ENCODE assay signal across 15 cellular contexts in the genomic region with DNA sequence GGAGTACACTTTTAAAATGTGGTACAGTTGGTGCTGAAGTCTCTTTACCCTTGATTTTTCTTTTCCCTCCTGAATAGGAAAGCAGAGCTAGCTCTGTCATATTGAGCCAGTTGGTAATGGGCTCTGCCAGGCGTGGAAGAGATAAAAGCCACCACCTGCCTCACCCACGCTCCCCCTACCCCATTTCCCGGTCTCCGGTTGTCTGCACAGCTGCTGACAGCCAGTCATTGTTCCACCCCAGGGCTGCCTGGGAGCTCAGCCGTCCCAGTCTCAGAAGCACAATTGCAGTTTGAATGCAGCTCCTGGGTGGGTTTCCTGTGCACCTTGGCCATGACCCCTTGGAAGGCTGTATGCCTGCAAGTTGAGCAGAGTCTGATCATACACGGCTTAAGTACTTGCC.
DNase-seq lines count a peak whose midpoint lies in the region; ATAC-seq and TF ChIP-seq lines count a peak whose summit lies in the region.
"Had no signal": no experiment of that assay in that cellular context is flagged by ENCODE, and none has a peak within 500 bp of the region (broad histone marks: within the 10 kb centered on the region; RNA-seq: fewer than 3 reads in every experiment).

No MANE protein-coding gene starts in this region.

- 0 out of 2 replicates have a peak, but pooled peaks cover 4% of the 10 kb centered on the region for H3K9me2 ChIP-seq in GM23338 (ENCODE audit: insufficient read depth)

- H3K27me3 ChIP-seq in GM23338 (ENCODE audit: insufficient read depth) (no peaks in the 10 kb centered on the region), neuron (ENCODE audit: insufficient read depth, low read length) (no peaks in the 10 kb centered on the region), uterus (no peaks in the 10 kb centered on the region)
- H3K27me3 ChIP-seq: sigmoid colon had no signal

- H3K27ac ChIP-seq in GM23338 (ENCODE audit: low read depth) (no peak overlapping the region), uterus (no peak overlapping the region)
- H3K27ac ChIP-seq: sigmoid colon had no signal

- H3K4me3 ChIP-seq in GM23338 (no peak overlapping the region), neuron (ENCODE audit: low read length) (no peak overlapping the region), uterus (no peak overlapping the region)
- H3K4me3 ChIP-seq: sigmoid colon had no signal

- no peak for ATAC-seq in GM23338
- no peak for ATAC-seq in activated CD8-positive, alpha-beta T cell treated with anti-CD3 and anti-CD28 coated beads for 36 hours
- ATAC-seq: activated T-cell treated with anti-CD3 and anti-CD28 coated beads, Interleukin-2, amount 50 U/mL, for 4 hours; left cardiac atrium; Panc1 had no signal

- no peaks in the 10 kb centered on the region; the same call in 2 of the 3 replicates for H3K9me3 Mint-ChIP-seq in GM23338
- H3K9me3 Mint-ChIP-seq in activated CD8-positive, alpha-beta T cell treated with anti-CD3 and anti-CD28 coated beads for 36 hours = no peaks in the 10 kb centered on the region
- H3K9me3 Mint-ChIP-seq: activated T-cell treated with anti-CD3 and anti-CD28 coated beads, Interleukin-2, amount 50 U/mL, for 4 hours had no signal

- H3K36me3 ChIP-seq in GM23338 (ENCODE audit: insufficient read depth) (no peaks in the 10 kb centered on the region), neuron (ENCODE audit: insufficient read depth, low read length) (no peaks in the 10 kb centered on the region), uterus (no peaks in the 10 kb centered on the region)
- H3K36me3 ChIP-seq: sigmoid colon had no signal

- H3K4me3 Mint-ChIP-seq in GM23338 = no peak overlapping the region
- H3K4me3 Mint-ChIP-seq in activated CD8-positive, alpha-beta T cell treated with anti-CD3 and anti-CD28 coated beads for 36 hours = no peak overlapping the region
- H3K4me3 Mint-ChIP-seq: activated naive CD4-positive, alpha-beta T cell treated with anti-CD3 and anti-CD28 coated beads, Interleukin-2, amount 50 U/mL, for 24 hours; activated T-cell treated with anti-CD3 and anti-CD28 coated beads, Interleukin-2, amount 50 U/mL, for 4 hours had no signal

- H3K9me3 ChIP-seq in neuron (ENCODE audit: low read length) (no peaks in the 10 kb centered on the region), uterus (no peaks in the 10 kb centered on the region)
- H3K9me3 ChIP-seq: sigmoid colon had no signal

- intact Hi-C loops in uterus (cut with DNase I; ENCODE audit: low total_unique reads) = no loop called here
- intact Hi-C loops in activated CD8-positive, alpha-beta T cell treated with anti-CD3 and anti-CD28 coated beads for 36 hours (cut with micrococcal nuclease) = no loop called here

- no peak for TF ChIP-seq POLR2A in uterus (IDR thresholded peaks at IDR 0.05)

- DNase-seq in GM23338 (ENCODE audit: low spot score) (no peak), NCI-H1694 (lab: John Stamatoyannopoulos, UW) (peak; percentile 68), NCI-H774 (lab: John Stamatoyannopoulos, UW) (peak; percentile 6), uterus (no peak), mesenteric fat pad (ENCODE audit: low spot score) (no peak)
- no peak for DNase-seq in activated CD8-positive, alpha-beta T cell treated with anti-CD3 and anti-CD28 coated beads for 36 hours
- DNase-seq: activated T-cell treated with anti-CD3 and anti-CD28 coated beads, Interleukin-2, amount 50 U/mL, for 4 hours; Calu3; GOT3; IMR-90; left cardiac atrium; sigmoid colon had no signal

- H3K27ac Mint-ChIP-seq in GM23338 = no peak overlapping the region
- H3K27ac Mint-ChIP-seq in activated CD8-positive, alpha-beta T cell treated with anti-CD3 and anti-CD28 coated beads for 36 hours = no peak overlapping the region
- H3K27ac Mint-ChIP-seq: activated naive CD4-positive, alpha-beta T cell treated with anti-CD3 and anti-CD28 coated beads, Interleukin-2, amount 50 U/mL, for 24 hours had no signal

- H4K20me1 ChIP-seq in GM23338 (replicated peaks; ENCODE audit: insufficient read depth) = no peaks in the 10 kb centered on the region

- H3K27me3 Mint-ChIP-seq in GM23338 (ENCODE audit: insufficient read depth, low read depth, poor library complexity) = no peaks in the 10 kb centered on the region
- H3K27me3 Mint-ChIP-seq in activated CD8-positive, alpha-beta T cell treated with anti-CD3 and anti-CD28 coated beads for 36 hours = no peaks in the 10 kb centered on the region
- H3K27me3 Mint-ChIP-seq: activated naive CD4-positive, alpha-beta T cell treated with anti-CD3 and anti-CD28 coated beads, Interleukin-2, amount 50 U/mL, for 24 hours had no signal

- no peaks in the 10 kb centered on the region for H3K36me3 Mint-ChIP-seq in GM23338 (ENCODE audit: low read depth)
- no peaks in the 10 kb centered on the region for H3K36me3 Mint-ChIP-seq in activated CD8-positive, alpha-beta T cell treated with anti-CD3 and anti-CD28 coated beads for 36 hours (ENCODE audit: low read depth)
- H3K36me3 Mint-ChIP-seq: activated naive CD4-positive, alpha-beta T cell treated with anti-CD3 and anti-CD28 coated beads, Interleukin-2, amount 50 U/mL, for 24 hours had no signal

- H3K4me1 ChIP-seq in GM23338 (ENCODE audit: insufficient read depth) = no peaks in the 10 kb centered on the region
- H3K4me1 ChIP-seq in neuron (ENCODE audit: insufficient read depth, low read length) = peaks cover 23% of the 10 kb centered on the region
- no peaks in the 10 kb centered on the region for H3K4me1 ChIP-seq in uterus
- H3K4me1 ChIP-seq: sigmoid colon had no signal

- H3K4me2 ChIP-seq in GM23338 = no peak overlapping the region

- POLR2A ChIA-PET in activated CD8-positive, alpha-beta T cell treated with anti-CD3 and anti-CD28 coated beads for 36 hours (lab: Charles Lee) = no interaction called here

- TF ChIP-seq CTCF in GM23338 (conservative IDR thresholded peaks at IDR 0.05; ENCODE audit: low read depth in 2 of 2) (no peak), uterus (IDR thresholded peaks at IDR 0.05) (no peak)
- no peak for TF ChIP-seq CTCF in activated CD8-positive, alpha-beta T cell treated with anti-CD3 and anti-CD28 coated beads for 36 hours (IDR thresholded peaks at IDR 0.05)

- H2AFZ ChIP-seq in GM23338 = 0 out of 2 replicates have a peak overlapping the region, but pooled peaks have one; percentile 66
- H2AFZ ChIP-seq in neuron (ENCODE audit: low read depth, low read length) = peak overlapping the region; percentile 37

- CTCF ChIA-PET in activated CD8-positive, alpha-beta T cell treated with anti-CD3 and anti-CD28 coated beads for 36 hours (lab: Charles Lee) = interaction anchor here (0.8 kb wide), 1 partner anchor 12 kb away, joined by 3 read pairs; no protein-coding TSS in a partner anchor

- H3F3A ChIP-seq in GM23338 (replicated peaks; ENCODE audit: low read depth) = no peaks in the 10 kb centered on the region

- H3K79me2 ChIP-seq in GM23338 (replicated peaks; ENCODE audit: insufficient read depth) = no peaks in the 10 kb centered on the region

- no peaks in the 10 kb centered on the region for H3K4me1 Mint-ChIP-seq in GM23338
- no peaks in the 10 kb centered on the region for H3K4me1 Mint-ChIP-seq in activated CD8-positive, alpha-beta T cell treated with anti-CD3 and anti-CD28 coated beads for 36 hours (ENCODE audit: low read depth)
- H3K4me1 Mint-ChIP-seq: activated naive CD4-positive, alpha-beta T cell treated with anti-CD3 and anti-CD28 coated beads, Interleukin-2, amount 50 U/mL, for 24 hours had no signal

TF ChIP-seq in GM23338, 12 proteins besides CTCF, POLR2A, EP300 and RAD21 (continues in another document):
- TF ChIP-seq JUNB (IDR thresholded peaks at IDR 0.05; ENCODE audit: unreplicated experiment) = no peak
- no peak for TF ChIP-seq POLR2AphosphoS5 (IDR thresholded peaks at IDR 0.05; ENCODE audit: low read depth)
- no peak for TF ChIP-seq ZNF331 (CRISPR knock-in tag; IDR thresholded peaks at IDR 0.05; ENCODE audit: low read depth)
- TF ChIP-seq EZH2 (IDR thresholded peaks at IDR 0.05; ENCODE audit: low read depth, unreplicated experiment) = no peak
- no peak for TF ChIP-seq EZH2phosphoT487 (IDR thresholded peaks at IDR 0.05; ENCODE audit: unreplicated experiment)
- no peak for TF ChIP-seq ZNF114 (CRISPR knock-in tag; IDR thresholded peaks at IDR 0.05)

Comparison
In these comparisons a context has a peak if more than half of its experiments do, and no peak if none do; other contexts are left out.
1. DNase-seq: peak in NCI-H1694 (single experiment) and NCI-H774 (single experiment); none in GM23338 (single experiment), uterus (0 of 2), activated CD8-positive, alpha-beta T cell treated with anti-CD3 and anti-CD28 coated beads for 36 hours (single experiment) and mesenteric fat pad (single experiment).